In the genomic region with DNA sequence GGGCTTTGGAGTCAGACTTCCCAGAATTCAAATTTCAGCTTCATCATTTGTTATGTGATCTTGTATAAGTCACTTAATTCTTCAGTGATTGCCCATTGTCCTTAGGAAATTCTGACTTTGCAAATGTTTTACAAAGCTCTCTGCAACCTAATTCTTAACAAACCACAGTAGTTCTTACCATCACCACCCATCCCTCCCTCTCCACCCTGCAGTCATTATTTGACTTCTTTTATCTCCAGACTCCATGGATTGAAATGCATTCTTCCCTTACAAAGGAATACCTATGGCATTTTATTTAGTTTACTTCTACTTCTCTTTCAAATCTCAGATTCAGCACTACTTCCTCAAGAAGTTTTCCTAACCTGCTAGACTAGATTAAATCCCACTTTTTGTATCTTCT, we compare ENCODE assay signal across 17 cellular contexts. TPM values are rescaled to one million over a fixed set of nuclear protein-coding genes. Genes with fewer than 3 reads are reported as not detected.
DNase-seq lines count a peak whose midpoint lies in the region; ATAC-seq and TF ChIP-seq lines count a peak whose summit lies in the region.
"Had no signal": no experiment of that assay in that cellular context is flagged by ENCODE, and none has a peak within 500 bp of the region (broad histone marks: within the 10 kb centered on the region; RNA-seq: fewer than 3 reads in every experiment).

No MANE protein-coding gene starts in this region.

- no peaks in the 10 kb centered on the region for H3K79me1 ChIP-seq in H9 (ENCODE audit: insufficient read depth, low read depth, low read length, poor library complexity, severe bottlenecking)

- DNase-seq in H9 (no peak), NT2/D1 (ENCODE audit: low read depth, low spot score) (peak; percentile 6), iPS-NIHi7 (ENCODE audit: extremely low spot score) (peak; percentile 10), SKM-1 treated with dmso at 0.1 percent for 144 hours (lab: John Stamatoyannopoulos, UW; ENCODE audit: unreplicated experiment) (no peak)
- DNase-seq in stimulated activated effector memory CD8-positive, alpha-beta T cell treated with anti-CD3 and anti-CD28 coated beads, Interleukin-12 subunit alpha, Interleukin-12 subunit beta, amount 100 ng/mL, for 72 hours (ENCODE audit: low spot score in 2 of 2), result no peak
- DNase-seq: AML-193, KG1, MV-4-11, NCI-H1417, NCI-H187 treated with DMSO at 0.1 percent for 48 hours, NCI-H345, NCI-H526, SJCRH30 had no signal

- H3K4ac ChIP-seq in H9 (ENCODE audit: low read depth, low read length), result no peak overlapping the region

- no peaks in the 10 kb centered on the region for H3K27me3 Mint-ChIP-seq in H9 (ENCODE audit: low read depth)

- H2AFZ ChIP-seq in H9 (ENCODE audit: low read length), result no peak overlapping the region

- H3K27me3 ChIP-seq in H9 (ENCODE audit: insufficient read depth, low read length) (no peaks in the 10 kb centered on the region), NT2/D1 (ENCODE audit: insufficient read depth, insufficient read length) (no peaks in the 10 kb centered on the region)
- H3K27me3 ChIP-seq: SJCRH30 had no signal

- no peaks in the 10 kb centered on the region for H3K9me3 Mint-ChIP-seq in H9
- no peaks in the 10 kb centered on the region for H3K9me3 Mint-ChIP-seq in stimulated activated effector memory CD8-positive, alpha-beta T cell treated with anti-CD3 and anti-CD28 coated beads, Interleukin-12 subunit alpha, Interleukin-12 subunit beta, amount 100 ng/mL, for 72 hours

- H3K36me3 Mint-ChIP-seq in H9 (ENCODE audit: insufficient read depth in 1 of 3, low read depth in 3 of 3), result peaks cover 0 to 5% (median 0%) of the 10 kb centered on the region in 3 experiments; a peak in 2 of 7 replicates
- H3K36me3 Mint-ChIP-seq in stimulated activated effector memory CD8-positive, alpha-beta T cell treated with anti-CD3 and anti-CD28 coated beads, Interleukin-12 subunit alpha, Interleukin-12 subunit beta, amount 100 ng/mL, for 72 hours, result peaks cover 70% of the 10 kb centered on the region

- peaks cover 12 to 19% of the 10 kb centered on the region in 2 experiments for H3K4me1 Mint-ChIP-seq in H9
- H3K4me1 Mint-ChIP-seq in stimulated activated effector memory CD8-positive, alpha-beta T cell treated with anti-CD3 and anti-CD28 coated beads, Interleukin-12 subunit alpha, Interleukin-12 subunit beta, amount 100 ng/mL, for 72 hours, result no peaks in the 10 kb centered on the region

- no peak overlapping the region for H3K56ac ChIP-seq in H9 (ENCODE audit: insufficient read length, low read depth, low read length)

- no peak for ATAC-seq in stimulated activated effector memory CD8-positive, alpha-beta T cell treated with anti-CD3 and anti-CD28 coated beads, Interleukin-12 subunit alpha, Interleukin-12 subunit beta, amount 100 ng/mL, for 72 hours
- no peak for ATAC-seq in GM21529 (IDR thresholded peaks at IDR 0.05; ENCODE audit: unreplicated experiment)
- ATAC-seq in GM18873 (IDR thresholded peaks at IDR 0.05; ENCODE audit: low FRiP score, unreplicated experiment), result no peak
- ATAC-seq: HCT116 had no signal

- no peak overlapping the region for H4K5ac ChIP-seq in H9 (ENCODE audit: insufficient read length, low read depth, low read length)

- H3K23ac ChIP-seq in H9 (ENCODE audit: insufficient read length, low read depth, low read length), result no peak overlapping the region

- no peak overlapping the region for H2BK120ac ChIP-seq in H9 (ENCODE audit: low read depth, low read length, poor library complexity, severe bottlenecking)

- no peak overlapping the region for H2BK20ac ChIP-seq in H9 (ENCODE audit: low read depth, low read length, poor library complexity, severe bottlenecking)

- H4K8ac ChIP-seq in H9 (replicated peaks; ENCODE audit: insufficient read length, low read depth, low read length), result no peak overlapping the region

- H3K18ac ChIP-seq in H9 (ENCODE audit: insufficient read length, low read depth, low read length), result no peak overlapping the region

- H4K91ac ChIP-seq in H9 (ENCODE audit: insufficient read length, low read depth, low read length), result no peak overlapping the region

- H3K23me2 ChIP-seq in H9 (ENCODE audit: insufficient read length, low read depth, low read length, poor library complexity, severe bottlenecking), result no peaks in the 10 kb centered on the region

- no peak overlapping the region for H3T11ph ChIP-seq in H9 (ENCODE audit: low read length)

- no peak overlapping the region for H3K4me3 ChIP-seq in NT2/D1 (ENCODE audit: insufficient read length, low read depth)
- H3K4me3 ChIP-seq: SJCRH30 had no signal

- peak overlapping the region; percentile 32 to 74 (median 69); a peak in 6 of 7 replicates for H3K27ac Mint-ChIP-seq in H9
- peak overlapping the region; percentile 4 for H3K27ac Mint-ChIP-seq in stimulated activated effector memory CD8-positive, alpha-beta T cell treated with anti-CD3 and anti-CD28 coated beads, Interleukin-12 subunit alpha, Interleukin-12 subunit beta, amount 100 ng/mL, for 72 hours

- no peak overlapping the region for H3K4me2 ChIP-seq in H9 (ENCODE audit: insufficient read depth, insufficient read length, low read length)

- H3K36me3 ChIP-seq in NT2/D1 (ENCODE audit: insufficient read depth, insufficient read length, low read length), result peaks cover 3% of the 10 kb centered on the region

- no peaks in the 10 kb centered on the region for H4K20me1 ChIP-seq in H9 (ENCODE audit: control insufficient read depth, insufficient read depth, insufficient read length)

- no peak for TF ChIP-seq CTCF in H9 (conservative IDR thresholded peaks at IDR 0.05)

- H3K79me2 ChIP-seq in H9 (ENCODE audit: insufficient read depth, low read length), result no peaks in the 10 kb centered on the region

- no peak overlapping the region for H2BK5ac ChIP-seq in H9 (ENCODE audit: insufficient read length, low read length)

- no peak overlapping the region for H2AK5ac ChIP-seq in H9 (ENCODE audit: insufficient read length, low read length)

- no peaks in the 10 kb centered on the region for H3K9me3 ChIP-seq in H9 (ENCODE audit: control insufficient read depth, low read depth, low read length)
- no peaks in the 10 kb centered on the region for H3K9me3 ChIP-seq in NT2/D1 (ENCODE audit: insufficient read depth, low read length)
- H3K9me3 ChIP-seq: SJCRH30 had no signal

- H3K4me3 Mint-ChIP-seq in H9, result no peak overlapping the region
- no peak overlapping the region for H3K4me3 Mint-ChIP-seq in stimulated activated effector memory CD8-positive, alpha-beta T cell treated with anti-CD3 and anti-CD28 coated beads, Interleukin-12 subunit alpha, Interleukin-12 subunit beta, amount 100 ng/mL, for 72 hours

- no peaks in the 10 kb centered on the region for H3K4me1 ChIP-seq in H9 (ENCODE audit: insufficient read depth, low read length)
- peaks cover 2% of the 10 kb centered on the region for H3K4me1 ChIP-seq in NT2/D1 (ENCODE audit: insufficient read depth, insufficient read length)
- H3K4me1 ChIP-seq: SJCRH30 had no signal

- no peak overlapping the region for H2BK15ac ChIP-seq in H9 (ENCODE audit: low read depth, low read length)

- H3K9ac ChIP-seq in H9 (ENCODE audit: extremely low read depth, insufficient read length, low read length) (no peak overlapping the region), NT2/D1 (ENCODE audit: insufficient read length, low read depth) (no peak overlapping the region)

- H2BK12ac ChIP-seq in H9 (ENCODE audit: insufficient read length, low read depth, low read length), result no peak overlapping the region

- no peak overlapping the region for H3K27ac ChIP-seq in H9 (ENCODE audit: insufficient read length, low read depth, low read length)
- H3K27ac ChIP-seq: C4-2B, SJCRH30 had no signal

- H3K14ac ChIP-seq in H9 (ENCODE audit: insufficient read depth, low read length), result no peak overlapping the region

RNA-seq across cellular contexts. Expression of a gene that starts 23.1 kb away (rescaled TPM):
- 2.9 and 3.8 TPM in 2 replicates for total RNA-seq in H9 (2021)

RNA-seq across cellular contexts. Expression of a gene that starts 23.1 kb away (rescaled TPM):
- 15.5 and 16.7 TPM in 2 replicates for total RNA-seq in H9 (2021)

RNA-seq across cellular contexts. Expression of a gene that starts 23.8 kb away (rescaled TPM):
- 12.9 and 15.3 TPM in 2 replicates for total RNA-seq in H9 (2021)

Comparison
In these comparisons a context has a peak if more than half of its experiments do, and no peak if none do; other contexts are left out.
1. DNase-seq: peak in NT2/D1 (single experiment) and iPS-NIHi7 (single experiment); none in H9 (single experiment), stimulated activated effector memory CD8-positive, alpha-beta T cell treated with anti-CD3 and anti-CD28 coated beads, Interleukin-12 subunit alpha, Interleukin-12 subunit beta, amount 100 ng/mL, for 72 hours (0 of 2) and SKM-1 treated with dmso at 0.1 percent for 144 hours (single experiment).